ENCODE assay signal across 9 cellular contexts in genomic region chr6:142013286-142013685, GRCh38.
DNase-seq lines count a peak whose midpoint lies in the region; ATAC-seq and FAIRE-seq lines count a peak whose summit lies in the region.
"Had no signal": no experiment of that assay in that cellular context is flagged by ENCODE, and none has a peak within 500 bp of the region (broad histone marks: within the 10 kb centered on the region; RNA-seq: fewer than 3 reads in every experiment).

No MANE protein-coding gene starts in this region.

- in situ Hi-C loops in Caki2 (cut with HindIII; ENCODE audit: low pct_unique_long_range_greater_than_20kb, low sequenced_read_pairs): no loop called here

- ATAC-seq in GM21423 (IDR thresholded peaks at IDR 0.05; ENCODE audit: unreplicated experiment) (peak; percentile 84), HG03558 (IDR thresholded peaks at IDR 0.05; ENCODE audit: extremely low read depth, unreplicated experiment) (peak; percentile 94), esophagus mucosa (peak; percentile 97), left lobe of liver (no peak)

- FAIRE-seq in frontal cortex (lab: Jason Lieb, UNC): no peak

- peak; percentile 65 for DNase-seq in Caki2 (ENCODE audit: low read depth)
- DNase-seq in left lobe of liver (ENCODE audit: low spot score): no peak
- no peak for DNase-seq in frontal cortex (ENCODE audit: low spot score in 2 of 2)
- DNase-seq in NCI-H2081 treated with DMSO at 0.1 percent for 48 hours (lab: John Stamatoyannopoulos, UW): no peak
- DNase-seq in pons (ENCODE audit: low spot score): no peak
- DNase-seq: NK-92 treated with Interleukin-12 subunit alpha and Interleukin-12 subunit beta, amount 100 ng/mL, for 24 hours had no signal
